22 cellular contexts compared by ENCODE assay signal in genomic region chr7:301291-302053, GRCh38. TPM values are rescaled to one million over a fixed set of nuclear protein-coding genes. Genes with fewer than 3 reads are reported as not detected.
DNase-seq lines count a peak whose midpoint lies in the region; ATAC-seq and TF ChIP-seq lines count a peak whose summit lies in the region.
"Had no signal": no experiment of that assay in that cellular context is flagged by ENCODE, and none has a peak within 500 bp of the region (broad histone marks: within the 10 kb centered on the region; RNA-seq: fewer than 3 reads in every experiment).

No MANE protein-coding gene starts in this region.

- H3K4me1 ChIP-seq in right cardiac atrium (ENCODE audit: control insufficient read depth, insufficient read depth, low read length) (no peaks in the 10 kb centered on the region), spleen (no peaks in the 10 kb centered on the region)
- H3K4me1 ChIP-seq: HAP-1, Peyer's patch, SJSA1 had no signal

- H3K27me3 ChIP-seq in right cardiac atrium (ENCODE audit: control insufficient read depth, insufficient read depth) (no peaks in the 10 kb centered on the region), spleen (replicated peaks in 1 of 7) (peaks cover 0 to 29% (median 0%) of the 10 kb centered on the region in 7 donors)
- H3K27me3 ChIP-seq: Peyer's patch, SJSA1 had no signal

- TF ChIP-seq CTCF in nephron progenitor cell (IDR thresholded peaks at IDR 0.05) (no peak), spleen (IDR thresholded peaks at IDR 0.05 in 8 of 11, conservative IDR thresholded peaks at IDR 0.05 in 3 of 11) (no peak)

- TF ChIP-seq POLR2A in spleen (IDR thresholded peaks at IDR 0.05): no peak

- no peak overlapping the region for H3K27ac Mint-ChIP-seq in nephron progenitor cell
- H3K27ac Mint-ChIP-seq: IgD-negative memory B cell had no signal

- peaks cover 5% of the 10 kb centered on the region for H3K9me3 Mint-ChIP-seq in nephron progenitor cell

- H3K36me3 Mint-ChIP-seq in nephron progenitor cell (ENCODE audit: low read depth): no peaks in the 10 kb centered on the region
- H3K36me3 Mint-ChIP-seq: IgD-negative memory B cell had no signal

- no peak overlapping the region for H3K4me3 ChIP-seq in right cardiac atrium (ENCODE audit: low read length)
- H3K4me3 ChIP-seq in spleen: no peak overlapping the region
- H3K4me3 ChIP-seq: GM23248, HAP-1, Peyer's patch, SJSA1 had no signal

- H3K27ac ChIP-seq in right cardiac atrium (ENCODE audit: low read length) (no peak overlapping the region), spleen (no peak overlapping the region)
- H3K27ac ChIP-seq: GM23248, Peyer's patch, SJSA1 had no signal

- peak; percentile 30 for DNase-seq in Right ventricle myocardium inferior (ENCODE audit: missing footprints)
- DNase-seq in right cardiac atrium: no peak
- peak; percentile 41 for DNase-seq in DMS79 (lab: John Stamatoyannopoulos, UW)
- peak; percentile 39 for DNase-seq in nephron progenitor cell
- peak; percentile 61 for DNase-seq in spleen
- no peak for DNase-seq in hepatic stellate cell (ENCODE audit: low spot score)
- no peak for DNase-seq in NCI-H1092 treated with DMSO at 0.1 percent for 48 hours (lab: John Stamatoyannopoulos, UW)
- DNase-seq: AML-193, GM23248, NCI-H1105 treated with DMSO at 0.1 percent for 48 hours, NCI-H2029 treated with DMSO at 0.1 percent for 48 hours, NCI-H345, NCI-H524, NCI-H774 had no signal

- intact Hi-C loops in Right ventricle myocardium inferior (cut with DNase I) (no loop called here), right cardiac atrium (cut with DNase I) (no loop called here), spleen (cut with DNase I; ENCODE audit: low total_unique reads) (no loop called here)

- H3K4me3 Mint-ChIP-seq in nephron progenitor cell: no peak overlapping the region
- H3K4me3 Mint-ChIP-seq: IgD-negative memory B cell had no signal

- no peaks in the 10 kb centered on the region for H3K9me3 ChIP-seq in right cardiac atrium (ENCODE audit: control insufficient read depth, low read length)
- H3K9me3 ChIP-seq in spleen: no peaks in the 10 kb centered on the region
- H3K9me3 ChIP-seq: HAP-1, Peyer's patch, SJSA1 had no signal

- peaks cover 19% of the 10 kb centered on the region for H3K27me3 Mint-ChIP-seq in nephron progenitor cell (ENCODE audit: low read depth, poor library complexity)

- H3K36me3 ChIP-seq in spleen: no peaks in the 10 kb centered on the region
- H3K36me3 ChIP-seq: HAP-1, Peyer's patch, SJSA1 had no signal

- 84% methylated on average over 34 of the region's 34 CpGs for WGBS in right cardiac atrium
- WGBS in spleen, 5 donors: 81 to 92% (median 84%) methylated on average over 32 to 34 of the region's 34 CpGs

- peaks cover 43% of the 10 kb centered on the region for H3K4me1 Mint-ChIP-seq in nephron progenitor cell

- ATAC-seq in Right ventricle myocardium inferior: no peak
- no peak for ATAC-seq in right cardiac atrium
- ATAC-seq in GM18873 (IDR thresholded peaks at IDR 0.05; ENCODE audit: low FRiP score, unreplicated experiment): no peak

RNA-seq across cellular contexts. Expression of gene FOXL3, which starts 11.5 kb away (rescaled TPM):
- total RNA-seq in Right ventricle myocardium inferior: not detected
- not detected for total RNA-seq in right cardiac atrium
- not detected for polyA plus RNA-seq in right cardiac atrium
- not detected for total RNA-seq in spleen
- polyA plus RNA-seq in spleen: not detected
- total RNA-seq: A172, GM23248, OCI-LY7, Peyer's patch, SJSA1 had no signal
- polyA plus RNA-seq: AG04450, GM23248, IgD-negative memory B cell had no signal

Comparison
In these comparisons a context has a peak if more than half of its experiments do, and no peak if none do; other contexts are left out.
1. DNase-seq: peak in Right ventricle myocardium inferior (single experiment), DMS79 (single experiment), nephron progenitor cell (single experiment) and spleen (single experiment); none in right cardiac atrium (0 of 3), hepatic stellate cell (single experiment) and NCI-H1092 treated with DMSO at 0.1 percent for 48 hours (single experiment).